12 cellular contexts compared by ENCODE assay signal in genomic region chr15:72970965-72971746, GRCh38.
A peak's percentile ranks its signal among the peaks of the same experiment; 100 is the strongest.
DNase-seq lines count a peak whose midpoint lies in the region; ATAC-seq and TF ChIP-seq lines count a peak whose summit lies in the region.
"Had no signal": no experiment of that assay in that cellular context is flagged by ENCODE, and none has a peak within 500 bp of the region (broad histone marks: within the 10 kb centered on the region; RNA-seq: fewer than 3 reads in every experiment).

No MANE protein-coding gene starts in this region.

- no peak for TF ChIP-seq CTCF in KMS-11 (conservative IDR thresholded peaks at IDR 0.05; ENCODE audit: low read depth, low read length)
- no peak for TF ChIP-seq CTCF in coronary artery (IDR thresholded peaks at IDR 0.05)
- no peak for TF ChIP-seq CTCF in RWPE1 (conservative IDR thresholded peaks at IDR 0.05; ENCODE audit: low read depth)

- POLR2A ChIA-PET in RWPE1 (lab: Yijun Ruan, JAX; ENCODE audit: low non-redundant PET): no interaction called here

- H3K4me3 ChIP-seq in KMS-11 (IDR thresholded peaks at IDR 0.05; ENCODE audit: insufficient read depth, low read depth, low read length) (no peak overlapping the region), coronary artery (peak overlapping the region; percentile 67)

- ATAC-seq in left lobe of liver: peak; percentile 53
- ATAC-seq: T-cell had no signal

- no peak overlapping the region for H3K27ac ChIP-seq in KMS-11
- H3K27ac ChIP-seq in coronary artery: peak overlapping the region; percentile 66 to 86
- no peak overlapping the region for H3K27ac ChIP-seq in RWPE1

- CTCF ChIA-PET in RWPE1 (lab: Yijun Ruan, JAX): interaction anchor here (0.5 kb wide), 1 partner anchor 40 kb away, joined by 5 read pairs; no protein-coding TSS in a partner anchor

- H4K20me1 ChIP-seq in KMS-11 (ENCODE audit: insufficient read depth): no peaks in the 10 kb centered on the region

- no peaks in the 10 kb centered on the region for H3K4me1 ChIP-seq in KMS-11 (ENCODE audit: low read depth, poor library complexity, severe bottlenecking)

- H3K27me3 ChIP-seq in KMS-11 (ENCODE audit: insufficient read depth, low read depth): no peaks in the 10 kb centered on the region

- H3K79me2 ChIP-seq in KMS-11 (ENCODE audit: insufficient read depth, low read depth): no peaks in the 10 kb centered on the region

- no peaks in the 10 kb centered on the region for H3K36me3 ChIP-seq in KMS-11 (ENCODE audit: insufficient read depth)

- DNase-seq in coronary artery (ENCODE audit: low spot score) (no peak), left lobe of liver (ENCODE audit: low spot score) (no peak), stromal cell of bone marrow (ENCODE audit: low read depth) (peak; percentile 49), RWPE1 (ENCODE audit: low spot score) (no peak), NCI-H2081 treated with DMSO at 0.1 percent for 48 hours (lab: John Stamatoyannopoulos, UW) (no peak), C1 segment of cervical spinal cord (lab: John Stamatoyannopoulos, UW) (no peak), D341Med (ENCODE audit: low spot score) (no peak)
- DNase-seq: activated CD8-positive, alpha-beta memory T cell treated with anti-CD3 and anti-CD28 coated beads, Interleukin-2, amount 50 U/mL, for 48 hours; caudate nucleus; NCI-H446; T-cell had no signal

- peak overlapping the region; percentile 14; the same call in 1 of the 2 replicates for H2AFZ ChIP-seq in KMS-11 (ENCODE audit: low read depth)

- no peak overlapping the region for H3K9ac ChIP-seq in KMS-11

- no peak overlapping the region for H3K4me2 ChIP-seq in KMS-11

Comparison
In these comparisons a context has a peak if more than half of its experiments do, and no peak if none do; other contexts are left out.
1. H3K27ac ChIP-seq: peak in coronary artery (2 of 2); none in KMS-11 (single experiment) and RWPE1 (single experiment).